6 cellular contexts compared by ENCODE assay signal in the genomic region with DNA sequence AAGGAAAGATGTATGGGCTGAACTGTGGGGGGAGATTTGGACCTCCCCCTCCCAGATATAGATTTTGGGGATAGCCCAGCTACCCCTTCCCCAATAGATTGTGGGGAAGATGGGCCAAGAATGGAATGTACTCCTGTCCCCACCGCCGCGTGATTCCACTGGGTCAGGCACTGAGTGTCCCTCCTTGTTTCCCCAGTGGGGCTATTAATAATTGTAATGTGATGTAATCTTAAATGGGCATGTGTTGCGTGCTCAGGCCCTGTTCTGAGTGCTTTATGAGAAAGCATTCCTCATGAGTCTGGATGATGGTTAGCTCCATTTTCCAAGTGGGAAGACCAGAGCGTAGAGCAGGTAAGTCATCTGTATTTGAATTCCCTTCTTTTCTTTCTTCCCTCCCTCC. TPM values are rescaled to one million over a fixed set of nuclear protein-coding genes. Genes with fewer than 3 reads are reported as not detected.
A peak's percentile ranks its signal among the peaks of the same experiment; 100 is the strongest.
DNase-seq lines count a peak whose midpoint lies in the region; ATAC-seq, FAIRE-seq and TF ChIP-seq lines count a peak whose summit lies in the region.

No MANE protein-coding gene starts in this region.

- TF ChIP-seq CTCF in GM12865 (IDR thresholded peaks at IDR 0.05; ENCODE audit: insufficient read depth, low read depth, low read length, missing control alignments): no peak
- no peak for TF ChIP-seq CTCF in astrocyte (IDR thresholded peaks at IDR 0.05; ENCODE audit: insufficient read depth, low read depth, low read length)

- H3K36me3 Mint-ChIP-seq in astrocyte (ENCODE audit: low read depth, unreplicated experiment) (peaks cover 4% of the 10 kb centered on the region), naive B cell (peaks cover 8 to 26% of the 10 kb centered on the region in 2 donors)

- H3K9me3 Mint-ChIP-seq in astrocyte (ENCODE audit: unreplicated experiment) (peaks cover 2% of the 10 kb centered on the region), naive B cell (no peaks in the 10 kb centered on the region)

- H3K4me1 Mint-ChIP-seq in astrocyte (ENCODE audit: low read depth, unreplicated experiment) (peaks cover 8% of the 10 kb centered on the region), naive B cell (peaks cover 26 to 36% (median 31%) of the 10 kb centered on the region in 3 donors)

- H4K20me1 ChIP-seq in astrocyte (ENCODE audit: insufficient read depth, low read length): peaks cover 50% of the 10 kb centered on the region

- DNase-seq in GM12865 (ENCODE audit: low read depth) (no peak), astrocyte (ENCODE audit: low read depth) (no peak), naive B cell (no peak), NCI-H510A treated with DMSO at 0.1 percent for 48 hours (lab: John Stamatoyannopoulos, UW) (no peak)

- no peak for ATAC-seq in naive B cell (ENCODE audit: low read depth in 2 of 2)
- ATAC-seq in HG03378 (IDR thresholded peaks at IDR 0.05; ENCODE audit: unreplicated experiment): no peak
- no peak for ATAC-seq in GM21447 (IDR thresholded peaks at IDR 0.05; ENCODE audit: unreplicated experiment)

- no peaks in the 10 kb centered on the region for H3K27me3 ChIP-seq in astrocyte (ENCODE audit: insufficient read depth, low read length)

- H3K27ac Mint-ChIP-seq in astrocyte (ENCODE audit: unreplicated experiment) (peak overlapping the region; percentile 99), naive B cell (peak overlapping the region in 5 of 6 donors; percentile 89 to 99 (median 96))

- no peaks in the 10 kb centered on the region for H3K9me3 ChIP-seq in astrocyte (ENCODE audit: insufficient read depth, low read depth, low read length)

- H3K4me1 ChIP-seq in astrocyte (ENCODE audit: insufficient read depth, low read length): peaks cover 13% of the 10 kb centered on the region

- peaks cover 7% of the 10 kb centered on the region for H3K36me3 ChIP-seq in astrocyte (ENCODE audit: insufficient read depth, low read length)

- H3K4me3 Mint-ChIP-seq in astrocyte (ENCODE audit: unreplicated experiment) (peak overlapping the region; percentile 100), naive B cell (peak overlapping the region; percentile 96 to 100 (median 99))

- peak overlapping the region; percentile 92 for H3K27ac ChIP-seq in astrocyte (ENCODE audit: low read depth, low read length)

- H3K27me3 Mint-ChIP-seq in astrocyte (ENCODE audit: low read depth, unreplicated experiment) (peaks cover 11% of the 10 kb centered on the region), naive B cell (peaks cover 4 to 10% (median 7%) of the 10 kb centered on the region in 3 donors)

- H3K79me2 ChIP-seq in astrocyte (ENCODE audit: insufficient read depth, low read length): peaks cover 45% of the 10 kb centered on the region

- H3K4me2 ChIP-seq in astrocyte (ENCODE audit: low read length): peak overlapping the region; percentile 96

- no peak overlapping the region for H2AFZ ChIP-seq in astrocyte (ENCODE audit: low read depth, low read length)

- FAIRE-seq in astrocyte (lab: Jason Lieb, UNC): no peak

- peak overlapping the region; percentile 99 for H3K4me3 ChIP-seq in GM12865 (ENCODE audit: low read depth, low read length)
- peak overlapping the region; percentile 82 for H3K4me3 ChIP-seq in astrocyte (ENCODE audit: insufficient read depth, low read depth, low read length)

- H3K9ac ChIP-seq in astrocyte (ENCODE audit: low read length): peak overlapping the region; percentile 98

RNA-seq across cellular contexts. Expression of gene PSMD8, which starts 1.4 kb away (rescaled TPM):
- total RNA-seq in astrocyte: 215 and 218 TPM in 2 replicates
- polyA plus RNA-seq in naive B cell (ENCODE audit: low read depth in 6 of 6): 100 to 1,000 TPM; 150 to 193 (median 155) TPM

RNA-seq across cellular contexts. Expression of gene GGN, which starts 12.1 kb away (rescaled TPM):
- 2.1 and 2.8 TPM in 2 replicates for total RNA-seq in astrocyte
- polyA plus RNA-seq in naive B cell (ENCODE audit: low read depth in 6 of 6): not detected

RNA-seq across cellular contexts. Expression of gene SPRED3, which starts 12.7 kb away (rescaled TPM):
- total RNA-seq in astrocyte: 17.3 and 19.0 TPM in 2 replicates
- not detected for polyA plus RNA-seq in naive B cell (ENCODE audit: low read depth in 6 of 6)

RNA-seq across cellular contexts. Expression of gene FAM98C, which starts 27.1 kb away (rescaled TPM):
- 11.9 and 15.0 TPM in 2 replicates for total RNA-seq in astrocyte
- 10 to 100 TPM in 5 of 6 donors, 1 to 10 TPM in 1; 3.6 to 23.8 (median 14.2) TPM for polyA plus RNA-seq in naive B cell (ENCODE audit: low read depth in 6 of 6)

RNA-seq across cellular contexts. Expression of gene CATSPERG, which starts 40.1 kb away (rescaled TPM):
- total RNA-seq in astrocyte: 2.2 and 6.4 TPM in 2 replicates
- 10 to 100 TPM in 1 of 6 donors, 1 to 10 TPM in 5; 1.2 to 11.1 (median 3.0) TPM for polyA plus RNA-seq in naive B cell (ENCODE audit: low read depth in 6 of 6)
